ENCODE assay signal across 22 cellular contexts in genomic region chr6:52726193-52726542, GRCh38. TPM values are rescaled to one million over a fixed set of nuclear protein-coding genes. Genes with fewer than 3 reads are reported as not detected.
"Had no signal": no experiment of that assay in that cellular context is flagged by ENCODE, and none has a peak within 500 bp of the region (broad histone marks: within the 10 kb centered on the region; RNA-seq: fewer than 3 reads in every experiment).

No MANE protein-coding gene starts in this region.

- H3K4me3 ChIP-seq: dorsolateral prefrontal cortex, gastrocnemius medialis, heart left ventricle, prostate gland, right atrium auricular region, skin epidermis, testis had no signal

- H3K36me3 Mint-ChIP-seq: activated naive CD4-positive, alpha-beta T cell treated with anti-CD3 and anti-CD28 coated beads, Interleukin-2, amount 10 ng/mL, durations not matched to agents 7 days and 5 days had no signal

- H3K4me3 Mint-ChIP-seq: activated CD4-positive, alpha-beta T cell treated with anti-CD3 and anti-CD28 coated beads, Interleukin-2, amount 10 ng/mL, durations not matched to agents 24 days and 14 days; activated naive CD4-positive, alpha-beta T cell treated with anti-CD3 and anti-CD28 coated beads, Interleukin-2, amount 10 ng/mL, durations not matched to agents 7 days and 5 days; activated naive CD8-positive, alpha-beta T cell treated with anti-CD3 and anti-CD28 coated beads, Interleukin-2, amount 50 U/mL, for 24 hours; activated T-cell treated with anti-CD3 and anti-CD28 coated beads, Interleukin-2, amount 50 U/mL, for 4 hours had no signal

- H3K27me3 Mint-ChIP-seq: activated naive CD4-positive, alpha-beta T cell treated with anti-CD3 and anti-CD28 coated beads, Interleukin-2, amount 10 ng/mL, durations not matched to agents 7 days and 5 days had no signal

- H3K27ac Mint-ChIP-seq: activated CD4-positive, alpha-beta T cell treated with anti-CD3 and anti-CD28 coated beads, Interleukin-2, amount 10 ng/mL, durations not matched to agents 24 days and 14 days; activated naive CD4-positive, alpha-beta T cell treated with anti-CD3 and anti-CD28 coated beads, Interleukin-2, amount 10 ng/mL, durations not matched to agents 7 days and 5 days; activated naive CD8-positive, alpha-beta T cell treated with anti-CD3 and anti-CD28 coated beads, Interleukin-2, amount 50 U/mL, for 24 hours had no signal

- H3K9me3 ChIP-seq: gastrocnemius medialis, heart left ventricle, prostate gland, right atrium auricular region, testis had no signal

- H3K27me3 ChIP-seq: brain microvascular endothelial cell, dorsolateral prefrontal cortex, gastrocnemius medialis, heart left ventricle, right atrium auricular region, testis had no signal

- H3K4me1 Mint-ChIP-seq: activated CD4-positive, alpha-beta T cell treated with anti-CD3 and anti-CD28 coated beads, Interleukin-2, amount 10 ng/mL, durations not matched to agents 24 days and 14 days; activated naive CD4-positive, alpha-beta T cell treated with anti-CD3 and anti-CD28 coated beads, Interleukin-2, amount 10 ng/mL, durations not matched to agents 7 days and 5 days; activated naive CD8-positive, alpha-beta T cell treated with anti-CD3 and anti-CD28 coated beads, Interleukin-2, amount 50 U/mL, for 24 hours had no signal

- H3K27ac ChIP-seq: brain microvascular endothelial cell, dorsolateral prefrontal cortex, gastrocnemius medialis, heart left ventricle, right atrium auricular region, testis had no signal

- DNase-seq: activated CD4-positive, alpha-beta T cell treated with anti-CD3 and anti-CD28 coated beads, Interleukin-2, amount 10 ng/mL, durations not matched to agents 24 days and 14 days; activated CD8-positive, alpha-beta memory T cell treated with anti-CD3 and anti-CD28 coated beads, Interleukin-2, amount 50 U/mL, for 4 hours; activated naive CD4-positive, alpha-beta T cell treated with anti-CD3 and anti-CD28 coated beads, Interleukin-2, amount 10 ng/mL, durations not matched to agents 7 days and 5 days; activated naive CD8-positive, alpha-beta T cell treated with anti-CD3 and anti-CD28 coated beads, Interleukin-2, amount 50 U/mL, for 24 hours; activated T-cell treated with anti-CD3 and anti-CD28 coated beads, Interleukin-2, amount 50 U/mL, for 4 hours; anterior cingulate cortex; brain microvascular endothelial cell; central memory CD4-positive, alpha-beta T cell; dorsolateral prefrontal cortex; gastrocnemius medialis; heart left ventricle; left ventricle myocardium superior; stimulated activated CD4-positive, alpha-beta T cell treated with anti-CD3 and anti-CD28 coated beads, Interleukin-15, amount 100 ng/mL, for 24 hours; stimulated activated CD4-positive, alpha-beta T cell treated with anti-CD3 and anti-CD28 coated beads, Interleukin-2, amount 100 ng/mL, for 48 hours; T-helper 9 cell; testis had no signal

- H3K36me3 ChIP-seq: brain microvascular endothelial cell, gastrocnemius medialis, heart left ventricle, prostate gland, right atrium auricular region had no signal

- ATAC-seq: activated naive CD8-positive, alpha-beta T cell treated with anti-CD3 and anti-CD28 coated beads, Interleukin-2, amount 50 U/mL, for 24 hours; activated T-cell treated with anti-CD3 and anti-CD28 coated beads, Interleukin-2, amount 50 U/mL, for 4 hours; gastrocnemius medialis; heart left ventricle; left ventricle myocardium superior had no signal

- H3K4me1 ChIP-seq: gastrocnemius medialis, right atrium auricular region had no signal

- H3K9me3 Mint-ChIP-seq: activated CD4-positive, alpha-beta T cell treated with anti-CD3 and anti-CD28 coated beads, Interleukin-2, amount 10 ng/mL, durations not matched to agents 24 days and 14 days; activated naive CD4-positive, alpha-beta T cell treated with anti-CD3 and anti-CD28 coated beads, Interleukin-2, amount 10 ng/mL, durations not matched to agents 7 days and 5 days; activated naive CD8-positive, alpha-beta T cell treated with anti-CD3 and anti-CD28 coated beads, Interleukin-2, amount 50 U/mL, for 24 hours; activated T-cell treated with anti-CD3 and anti-CD28 coated beads, Interleukin-2, amount 50 U/mL, for 4 hours had no signal

RNA-seq across cellular contexts. Expression of gene GSTA2, which starts 37.1 kb away (rescaled TPM):
- total RNA-seq: activated CD4-positive, alpha-beta T cell treated with anti-CD3 and anti-CD28 coated beads, Interleukin-2, amount 10 ng/mL, durations not matched to agents 24 days and 14 days; activated T-cell treated with anti-CD3 and anti-CD28 coated beads, Interleukin-2, amount 50 U/mL, for 4 hours; gastrocnemius medialis; heart left ventricle; left ventricle myocardium superior; osteoblast; right atrium auricular region; ureter had no signal
- polyA plus RNA-seq: heart left ventricle, neural cell had no signal
